Comparison of ENCODE assay signal across 8 cellular contexts in the genomic region with DNA sequence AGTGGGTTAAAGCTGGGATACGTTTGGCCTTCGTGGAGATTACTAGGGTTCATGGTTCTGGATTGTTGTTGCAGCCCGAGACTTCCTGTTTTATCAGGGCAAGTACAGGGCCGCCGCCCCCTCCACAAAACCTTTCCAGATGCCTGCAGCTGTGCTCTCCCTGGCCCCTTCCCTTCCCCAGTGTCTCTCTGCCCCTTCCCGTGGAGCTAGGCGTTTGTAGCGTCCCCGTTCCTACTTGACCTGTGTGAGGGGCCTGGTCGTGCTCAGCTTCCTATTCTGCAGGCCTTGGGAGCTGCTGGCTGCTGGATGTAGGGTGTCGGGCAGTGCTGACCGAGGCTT. TPM values are rescaled to one million over a fixed set of nuclear protein-coding genes. Genes with fewer than 3 reads are reported as not detected.
DNase-seq lines count a peak whose midpoint lies in the region; ATAC-seq and TF ChIP-seq lines count a peak whose summit lies in the region.

No MANE protein-coding gene starts in this region.

- H3K9me3 ChIP-seq in T-helper 17 cell (ENCODE audit: control insufficient read depth, low read length, poor library complexity, severe bottlenecking) (no peaks in the 10 kb centered on the region), gastrocnemius medialis (no peaks in the 10 kb centered on the region)

- peak overlapping the region; percentile 91 for H3K27ac Mint-ChIP-seq in T-helper 17 cell

- in situ Hi-C loops in gastrocnemius medialis (cut with MboI; ENCODE audit: low sequenced_read_pairs in 4 of 4): loop anchor here in 2 of 4 donors (25.0 kb wide), 1 partner anchor 131 kb away; a partner anchor contains a TSS

- peaks cover 0 to 39% of the 10 kb centered on the region in 2 donors for H3K36me3 ChIP-seq in gastrocnemius medialis

- no peaks in the 10 kb centered on the region for H3K36me3 Mint-ChIP-seq in T-helper 17 cell (ENCODE audit: low read depth)

- no peaks in the 10 kb centered on the region for H3K27me3 Mint-ChIP-seq in T-helper 17 cell

- peaks cover 14% of the 10 kb centered on the region for H3K4me1 Mint-ChIP-seq in T-helper 17 cell

- intact Hi-C loops in gastrocnemius medialis (cut with DNase I; ENCODE audit: low total_unique reads): loop anchor here (5.0 kb wide), 1 partner anchor 601 kb away; no protein-coding TSS in a partner anchor

- H3K27me3 ChIP-seq in foreskin keratinocyte (no peaks in the 10 kb centered on the region), gastrocnemius medialis (no peaks in the 10 kb centered on the region)

- H3K4me3 ChIP-seq in gastrocnemius medialis: peak overlapping the region; percentile 77 to 99 (median 91)

- TF ChIP-seq CTCF in foreskin keratinocyte (conservative IDR thresholded peaks at IDR 0.05): no peak
- TF ChIP-seq CTCF in gastrocnemius medialis (IDR thresholded peaks at IDR 0.05 in 4 of 5, conservative IDR thresholded peaks at IDR 0.05 in 1 of 5): no peak

- DNase-seq in T-helper 17 cell (no peak), foreskin keratinocyte (no peak), gastrocnemius medialis (no peak), T-helper 9 cell (no peak), NCI-H2029 (lab: John Stamatoyannopoulos, UW) (no peak)
- no peak for DNase-seq in stimulated activated CD4-positive, alpha-beta T cell treated with anti-CD3 and anti-CD28 coated beads, Interleukin-4, amount 100 ng/mL, for 24 hours

- H3K27ac ChIP-seq in foreskin keratinocyte (no peak overlapping the region), gastrocnemius medialis (peak overlapping the region; percentile 74 to 88 (median 80))

- TF ChIP-seq POLR2A in GM18505 (IDR thresholded peaks at IDR 0.05; ENCODE audit: borderline replicate concordance, extremely low read depth, insufficient read depth, insufficient read length): no peak
- no peak for TF ChIP-seq POLR2A in gastrocnemius medialis (IDR thresholded peaks at IDR 0.05)

- peak; percentile 15 for ATAC-seq in GM18505 (IDR thresholded peaks at IDR 0.05; ENCODE audit: unreplicated experiment)
- peak; percentile 17 for ATAC-seq in HG02852 (IDR thresholded peaks at IDR 0.05; ENCODE audit: unreplicated experiment)
- ATAC-seq in T-helper 17 cell: no peak
- ATAC-seq in foreskin keratinocyte: peak; percentile 15
- no peak for ATAC-seq in gastrocnemius medialis

- H3K4me1 ChIP-seq in foreskin keratinocyte (no peaks in the 10 kb centered on the region), gastrocnemius medialis (peaks cover 6 to 14% of the 10 kb centered on the region in 2 donors)

- H3K4me3 Mint-ChIP-seq in T-helper 17 cell: peak overlapping the region; percentile 94

RNA-seq across cellular contexts. Expression of a gene that starts 1.4 kb away (rescaled TPM):
- 100 to 1,000 TPM in 1 of 2 donors, 10 to 100 TPM in 1; 98.7 to 102 TPM for total RNA-seq in T-helper 17 cell
- total RNA-seq in foreskin keratinocyte: 22.5 and 23.5 TPM in 2 replicates
- 14.3 and 14.6 TPM in 2 replicates for polyA plus RNA-seq in foreskin keratinocyte
- 10 to 100 TPM; 14.1 to 15.9 (median 14.5) TPM for total RNA-seq in gastrocnemius medialis

RNA-seq across cellular contexts. Expression of a gene that starts 22.0 kb away (rescaled TPM):
- under 1 TPM; 0.52 to 0.57 TPM for total RNA-seq in T-helper 17 cell
- total RNA-seq in foreskin keratinocyte: not detected in 2 replicates
- polyA plus RNA-seq in foreskin keratinocyte: not detected in 2 replicates
- not detected for total RNA-seq in gastrocnemius medialis

RNA-seq across cellular contexts. Expression of a gene that starts 55.8 kb away (rescaled TPM):
- 100 to 1,000 TPM; 131 to 141 TPM for total RNA-seq in T-helper 17 cell
- not detected in 2 replicates for total RNA-seq in foreskin keratinocyte
- not detected in 2 replicates for polyA plus RNA-seq in foreskin keratinocyte
- total RNA-seq in gastrocnemius medialis: 1 to 10 TPM in 1 of 4 donors, under 1 TPM in 3; 0.36 to 1.1 (median 0.62) TPM

Comparison
In these comparisons a context has a peak if more than half of its experiments do, and no peak if none do; other contexts are left out.
1. ATAC-seq: peak in GM18505 (single experiment), HG02852 (single experiment) and foreskin keratinocyte (single experiment); none in T-helper 17 cell (single experiment) and gastrocnemius medialis (0 of 2).
2. RNA of a gene that starts 55.8 kb away (total RNA-seq): 131 to 141 TPM in T-helper 17 cell; 0.36 to 1.1 TPM in gastrocnemius medialis and not detected in foreskin keratinocyte; every median in the first group is over 10 times any median in the second.